In the genomic region with DNA sequence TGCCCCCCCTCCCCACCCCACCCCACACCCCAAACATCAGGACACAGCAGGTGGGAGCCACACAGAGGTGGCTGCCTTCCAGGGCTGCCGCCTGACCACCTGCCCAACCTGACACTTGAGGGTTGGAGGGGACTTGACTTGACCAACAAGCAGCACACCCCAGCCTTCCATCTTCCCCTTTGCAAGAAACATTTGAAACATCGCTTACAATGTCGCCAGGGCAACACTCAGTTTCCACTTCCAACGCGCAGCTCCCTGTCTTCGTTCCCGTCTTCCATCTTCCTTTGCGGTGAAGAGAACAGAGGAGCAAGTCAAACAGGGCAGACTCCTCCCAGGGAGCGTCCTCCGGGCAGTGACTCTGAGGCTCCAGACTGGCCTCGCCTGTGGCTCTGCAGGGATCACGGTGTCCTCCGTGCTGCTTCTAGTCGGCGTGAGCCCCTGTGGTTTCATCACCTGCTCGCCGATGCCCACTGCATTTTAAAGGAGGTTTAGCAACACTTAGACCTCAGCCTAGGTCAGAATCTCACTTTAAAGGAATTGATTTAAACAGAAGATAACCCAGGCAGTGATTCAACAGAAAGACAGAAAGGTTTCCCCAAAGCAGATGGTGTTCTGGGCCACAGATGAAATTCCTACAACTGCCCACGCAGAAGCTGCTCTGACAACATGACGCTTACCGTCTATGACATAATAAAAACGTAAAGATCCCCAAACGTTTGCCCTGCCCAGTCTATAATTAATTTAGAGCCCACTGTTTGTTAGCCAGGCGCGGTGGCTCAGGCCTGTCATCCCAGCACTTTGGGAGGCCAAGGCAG, we compare ENCODE assay signal across 20 cellular contexts.
DNase-seq lines count a peak whose midpoint lies in the region; TF ChIP-seq lines count a peak whose summit lies in the region.
"Had no signal": no experiment of that assay in that cellular context is flagged by ENCODE, and none has a peak within 500 bp of the region (broad histone marks: within the 10 kb centered on the region; RNA-seq: fewer than 3 reads in every experiment).

No MANE protein-coding gene starts in this region.

- H2AFZ ChIP-seq in H9 (ENCODE audit: low read length) (no peak overlapping the region), osteoblast (ENCODE audit: low read length) (no peak overlapping the region)
- H2AFZ ChIP-seq: hepatocyte, neural progenitor cell had no signal

- H3K23ac ChIP-seq in H9 (ENCODE audit: insufficient read length, low read depth, low read length), result no peak overlapping the region

- H3K56ac ChIP-seq in H9 (ENCODE audit: insufficient read length, low read depth, low read length), result no peak overlapping the region

- no peaks in the 10 kb centered on the region for H3K79me1 ChIP-seq in H9 (ENCODE audit: insufficient read depth, low read depth, low read length, poor library complexity, severe bottlenecking)

- H3K27ac Mint-ChIP-seq in H9 (peak overlapping the region in 2 of 3 experiments; percentile 32 to 81; a peak in 3 of 7 replicates), endodermal cell (peak overlapping the region; percentile 21)
- H3K27ac Mint-ChIP-seq: activated T-helper 17 cell treated with anti-CD3 and anti-CD28 coated beads, Interleukin-2, amount 50 U/mL, for 72 hours; neural progenitor cell; stimulated activated naive B cell treated with anti-CD40 and anti-IgM and Interleukin-4, amounts not matched to agents 10 μg/mL and 1 μg/mL and 100 μg/mL, for 72 hours had no signal

- H4K8ac ChIP-seq in H9 (replicated peaks; ENCODE audit: insufficient read length, low read depth, low read length), result no peak overlapping the region

- H3K23me2 ChIP-seq in H9 (ENCODE audit: insufficient read length, low read depth, low read length, poor library complexity, severe bottlenecking), result no peaks in the 10 kb centered on the region

- peak; percentile 4 for DNase-seq in BJ (ENCODE audit: low read depth)
- DNase-seq in H9, result no peak
- peak; percentile 68 for DNase-seq in endodermal cell
- DNase-seq in osteoblast (ENCODE audit: insufficient read length, low spot score, missing footprints), result peak; percentile 66
- DNase-seq in HPDE6-E6E7 (ENCODE audit: extremely low spot score), result no peak
- DNase-seq in NCI-H1417 treated with DMSO at 0.1 percent for 48 hours (lab: John Stamatoyannopoulos, UW), result no peak
- no peak for DNase-seq in SW 1271 (lab: John Stamatoyannopoulos, UW)
- DNase-seq: kidney glomerular epithelial cell; NCI-H1417; NCI-H2171; NCI-H748 treated with DMSO at 0.1 percent for 48 hours; OCI-M1; SJCRH30; stimulated activated CD4-positive, alpha-beta T cell treated with anti-CD3 and anti-CD28 coated beads, Interleukin-15, amount 100 ng/mL, for 24 hours; stimulated activated naive B cell treated with anti-CD40 and anti-IgM and Interleukin-4, amounts not matched to agents 10 μg/mL and 1 μg/mL and 100 μg/mL, for 72 hours; T-helper 2 cell had no signal

- no peaks in the 10 kb centered on the region for H3K9me3 ChIP-seq in H9 (ENCODE audit: control insufficient read depth, low read depth, low read length)
- H3K9me3 ChIP-seq in endodermal cell (ENCODE audit: control insufficient read depth, low read length), result no peaks in the 10 kb centered on the region
- H3K9me3 ChIP-seq in osteoblast (ENCODE audit: low read depth, low read length), result no peaks in the 10 kb centered on the region
- H3K9me3 ChIP-seq: SJCRH30 had no signal

- H3K79me2 ChIP-seq in H9 (ENCODE audit: insufficient read depth, low read length) (no peaks in the 10 kb centered on the region), osteoblast (ENCODE audit: insufficient read depth, low read length) (no peaks in the 10 kb centered on the region)
- H3K79me2 ChIP-seq: hepatocyte had no signal

- H2BK120ac ChIP-seq in H9 (ENCODE audit: low read depth, low read length, poor library complexity, severe bottlenecking), result no peak overlapping the region

- H4K91ac ChIP-seq in H9 (ENCODE audit: insufficient read length, low read depth, low read length), result no peak overlapping the region

- H3K27ac ChIP-seq in H9 (ENCODE audit: insufficient read length, low read depth, low read length) (no peak overlapping the region), endodermal cell (ENCODE audit: low read depth, low read length) (peak overlapping the region; percentile 66), osteoblast (ENCODE audit: low read depth, low read length) (no peak overlapping the region)
- H3K27ac ChIP-seq: hepatocyte, neural progenitor cell, SJCRH30, tibial nerve had no signal

- H3K4me1 ChIP-seq in H9 (ENCODE audit: insufficient read depth, low read length), result no peaks in the 10 kb centered on the region
- no peaks in the 10 kb centered on the region for H3K4me1 ChIP-seq in endodermal cell (ENCODE audit: control insufficient read depth, insufficient read depth, low read length)
- H3K4me1 ChIP-seq in osteoblast (ENCODE audit: insufficient read depth, low read length), result no peaks in the 10 kb centered on the region
- H3K4me1 ChIP-seq: SJCRH30, tibial nerve had no signal

- H3K4me3 Mint-ChIP-seq in H9 (no peak overlapping the region; a peak in 1 of 5 replicates), endodermal cell (no peak overlapping the region)
- H3K4me3 Mint-ChIP-seq: activated T-helper 17 cell treated with anti-CD3 and anti-CD28 coated beads, Interleukin-2, amount 50 U/mL, for 72 hours; neural progenitor cell; stimulated activated naive B cell treated with anti-CD40 and anti-IgM and Interleukin-4, amounts not matched to agents 10 μg/mL and 1 μg/mL and 100 μg/mL, for 72 hours had no signal

- H2BK15ac ChIP-seq in H9 (ENCODE audit: low read depth, low read length), result no peak overlapping the region

- CTCF ChIA-PET in BJ (lab: Yijun Ruan, JAX), result no interaction called here

- no peaks in the 10 kb centered on the region for H3K27me3 ChIP-seq in BJ (ENCODE audit: control insufficient read depth, insufficient read depth, low read length)
- H3K27me3 ChIP-seq in H9 (ENCODE audit: insufficient read depth, low read length), result no peaks in the 10 kb centered on the region
- no peaks in the 10 kb centered on the region for H3K27me3 ChIP-seq in endodermal cell (ENCODE audit: control insufficient read depth, insufficient read depth, low read length, poor library complexity, severe bottlenecking)
- no peaks in the 10 kb centered on the region for H3K27me3 ChIP-seq in osteoblast (ENCODE audit: insufficient read depth, low read length)
- H3K27me3 ChIP-seq: hepatocyte, neural progenitor cell, tibial nerve had no signal

- no CpG with 5 or more reads among the region's 24 CpGs for WGBS in H9 (ENCODE audit: extremely low coverage, insufficient read length, low lambda C conversion rate)
- 84 to 85% methylated on average over 23 to 24 of the region's 24 CpGs for WGBS in endodermal cell (ENCODE audit: insufficient coverage in 1 of 2, insufficient read length in 1 of 2), 2 experiments

- H3K36me3 ChIP-seq in BJ (ENCODE audit: control insufficient read depth, insufficient read depth, low read length) (no peaks in the 10 kb centered on the region), endodermal cell (ENCODE audit: control insufficient read depth, insufficient read depth, low read length) (no peaks in the 10 kb centered on the region), osteoblast (ENCODE audit: insufficient read depth, low read length) (no peaks in the 10 kb centered on the region)
- H3K36me3 ChIP-seq: neural progenitor cell, SJCRH30 had no signal

- H2BK5ac ChIP-seq in H9 (ENCODE audit: insufficient read length, low read length), result no peak overlapping the region

- no peaks in the 10 kb centered on the region for H3K9me3 Mint-ChIP-seq in H9
- H3K9me3 Mint-ChIP-seq in endodermal cell, result no peaks in the 10 kb centered on the region
- H3K9me3 Mint-ChIP-seq: activated T-helper 17 cell treated with anti-CD3 and anti-CD28 coated beads, Interleukin-2, amount 50 U/mL, for 72 hours; neural progenitor cell; stimulated activated naive B cell treated with anti-CD40 and anti-IgM and Interleukin-4, amounts not matched to agents 10 μg/mL and 1 μg/mL and 100 μg/mL, for 72 hours had no signal

- no peak overlapping the region for H2BK20ac ChIP-seq in H9 (ENCODE audit: low read depth, low read length, poor library complexity, severe bottlenecking)

- no peak overlapping the region for H2AK5ac ChIP-seq in H9 (ENCODE audit: insufficient read length, low read length)

- H3K4me3 ChIP-seq in BJ (ENCODE audit: low read depth, low read length) (no peak overlapping the region), endodermal cell (ENCODE audit: low read length) (no peak overlapping the region), osteoblast (ENCODE audit: insufficient read depth, low read length) (no peak overlapping the region)
- H3K4me3 ChIP-seq: hepatocyte, neural progenitor cell, SJCRH30, tibial nerve had no signal

- H3K36me3 Mint-ChIP-seq in H9 (ENCODE audit: insufficient read depth in 1 of 3, low read depth in 3 of 3) (peaks cover 0 to 3% (median 2%) of the 10 kb centered on the region in 3 experiments; a peak in 3 of 7 replicates), endodermal cell (ENCODE audit: low read depth) (peaks cover 1% of the 10 kb centered on the region)
- H3K36me3 Mint-ChIP-seq: stimulated activated naive B cell treated with anti-CD40 and anti-IgM and Interleukin-4, amounts not matched to agents 10 μg/mL and 1 μg/mL and 100 μg/mL, for 72 hours had no signal

- TF ChIP-seq CTCF in BJ (IDR thresholded peaks at IDR 0.05; ENCODE audit: insufficient read depth, low read depth, low read length) (no peak), H9 (conservative IDR thresholded peaks at IDR 0.05) (no peak), endodermal cell (conservative IDR thresholded peaks at IDR 0.05) (no peak), osteoblast (IDR thresholded peaks at IDR 0.05; ENCODE audit: extremely low read depth, low read depth, low read length) (no peak)

- H3K27me3 Mint-ChIP-seq in H9 (ENCODE audit: low read depth), result no peaks in the 10 kb centered on the region; the same call in none of the 2 replicates
- no peaks in the 10 kb centered on the region for H3K27me3 Mint-ChIP-seq in endodermal cell (ENCODE audit: insufficient read depth)

- no peak overlapping the region for H3K9ac ChIP-seq in H9 (ENCODE audit: extremely low read depth, insufficient read length, low read length)
- H3K9ac ChIP-seq in endodermal cell (ENCODE audit: extremely low read depth, low read length, poor library complexity, severe bottlenecking), result no peak overlapping the region
- H3K9ac ChIP-seq: neural progenitor cell had no signal

- no peak overlapping the region for H4K5ac ChIP-seq in H9 (ENCODE audit: insufficient read length, low read depth, low read length)

- POLR2A ChIA-PET in BJ (lab: Charles Lee), result no interaction called here

- H3K4me2 ChIP-seq in H9 (ENCODE audit: insufficient read depth, insufficient read length, low read length) (no peak overlapping the region), osteoblast (ENCODE audit: insufficient read depth, low read length) (no peak overlapping the region)
- H3K4me2 ChIP-seq: hepatocyte, neural progenitor cell had no signal

- H3K18ac ChIP-seq in H9 (ENCODE audit: insufficient read length, low read depth, low read length), result no peak overlapping the region

- no peak overlapping the region for H3T11ph ChIP-seq in H9 (ENCODE audit: low read length)

- no peak overlapping the region for H2BK12ac ChIP-seq in H9 (ENCODE audit: insufficient read length, low read depth, low read length)

- no peak overlapping the region for H3K4ac ChIP-seq in H9 (ENCODE audit: low read depth, low read length)

- H3K4me1 Mint-ChIP-seq in H9 (peaks cover 13 to 33% of the 10 kb centered on the region in 2 experiments), endodermal cell (peaks cover 7% of the 10 kb centered on the region)
- H3K4me1 Mint-ChIP-seq: stimulated activated naive B cell treated with anti-CD40 and anti-IgM and Interleukin-4, amounts not matched to agents 10 μg/mL and 1 μg/mL and 100 μg/mL, for 72 hours had no signal

- H3K14ac ChIP-seq in H9 (ENCODE audit: insufficient read depth, low read length), result no peak overlapping the region

- no peaks in the 10 kb centered on the region for H4K20me1 ChIP-seq in H9 (ENCODE audit: control insufficient read depth, insufficient read depth, insufficient read length)
- H4K20me1 ChIP-seq in osteoblast (ENCODE audit: insufficient read depth, low read length), result no peaks in the 10 kb centered on the region

Comparison
In these comparisons a context has a peak if more than half of its experiments do, and no peak if none do; other contexts are left out.
1. DNase-seq: peak in BJ (single experiment), endodermal cell (single experiment) and osteoblast (single experiment); none in H9 (single experiment), HPDE6-E6E7 (single experiment), NCI-H1417 treated with DMSO at 0.1 percent for 48 hours (single experiment) and SW 1271 (0 of 2).